ENCODE assay signal across 8 cellular contexts in the genomic region with DNA sequence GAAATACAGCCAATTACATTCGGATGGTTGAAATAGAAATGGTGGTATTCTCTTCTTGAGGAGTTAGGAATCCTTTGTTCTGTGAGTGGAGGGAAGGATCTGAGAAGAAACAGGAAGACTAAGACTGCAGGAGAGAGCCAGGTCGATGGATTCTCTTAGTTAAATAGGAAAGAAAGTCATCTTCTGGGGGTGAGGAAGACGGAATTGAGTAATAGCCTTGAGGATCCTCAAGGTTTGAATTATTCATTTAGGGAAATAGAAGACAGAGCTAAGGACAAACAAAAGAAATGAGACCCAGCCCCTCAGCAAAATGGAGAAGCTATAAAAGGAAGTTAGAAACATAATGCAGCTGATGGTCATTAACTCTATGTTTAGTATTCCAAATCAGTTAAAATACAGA. TPM values are rescaled to one million over a fixed set of nuclear protein-coding genes. Genes with fewer than 3 reads are reported as not detected.
A peak's percentile ranks its signal among the peaks of the same experiment; 100 is the strongest.
DNase-seq lines count a peak whose midpoint lies in the region; ATAC-seq and TF ChIP-seq lines count a peak whose summit lies in the region.

No MANE protein-coding gene starts in this region.

- peaks cover 7% of the 10 kb centered on the region for H3K4me1 ChIP-seq in BE2C
- H3K4me1 ChIP-seq in Loucy (ENCODE audit: insufficient read depth, low read length, poor library complexity, severe bottlenecking) = peaks cover 34% of the 10 kb centered on the region
- peaks cover 32% of the 10 kb centered on the region for H3K4me1 ChIP-seq in muscle layer of colon (ENCODE audit: insufficient read depth, low read length)

- peak overlapping the region; percentile 93 for H3K9ac ChIP-seq in Loucy (ENCODE audit: low read depth, low read length, poor library complexity, severe bottlenecking)
- H3K9ac ChIP-seq in muscle layer of colon (ENCODE audit: low read length) = peak overlapping the region; percentile 95

- H3K79me2 ChIP-seq in Loucy (ENCODE audit: insufficient read depth, low read length) = peaks cover 64% of the 10 kb centered on the region

- H2AFZ ChIP-seq in Loucy (ENCODE audit: low read length) = no peak overlapping the region

- no peaks in the 10 kb centered on the region for H3K9me2 ChIP-seq in Loucy (replicated peaks; ENCODE audit: low read depth, low read length)

- H3K27me3 ChIP-seq in BE2C = no peaks in the 10 kb centered on the region
- peaks cover 8% of the 10 kb centered on the region for H3K27me3 ChIP-seq in Loucy (ENCODE audit: insufficient read depth, low read length, poor library complexity, severe bottlenecking)
- H3K27me3 ChIP-seq in muscle layer of colon (ENCODE audit: control insufficient read depth in 1 of 2, insufficient read depth in 2 of 2, low read length in 2 of 2) = no peaks in the 10 kb centered on the region

- no peak for TF ChIP-seq CTCF in BE2C (IDR thresholded peaks at IDR 0.05; ENCODE audit: low read depth, low read length)
- TF ChIP-seq CTCF in Loucy (conservative IDR thresholded peaks at IDR 0.05; ENCODE audit: low read length) = no peak

- no peaks in the 10 kb centered on the region for H3F3A ChIP-seq in Loucy (ENCODE audit: low read depth)

- no peaks in the 10 kb centered on the region for H3K36me3 ChIP-seq in BE2C
- no peaks in the 10 kb centered on the region for H3K36me3 ChIP-seq in Loucy (ENCODE audit: insufficient read depth, low read length)
- H3K36me3 ChIP-seq in muscle layer of colon (ENCODE audit: insufficient read depth, low read length) = no peaks in the 10 kb centered on the region

- H3K9me3 ChIP-seq in BE2C = no peaks in the 10 kb centered on the region
- H3K9me3 ChIP-seq in Loucy (ENCODE audit: insufficient read depth, low read depth, low read length) = no peaks in the 10 kb centered on the region
- no peaks in the 10 kb centered on the region for H3K9me3 ChIP-seq in muscle layer of colon (ENCODE audit: low read length)

- H3K4me2 ChIP-seq in Loucy (ENCODE audit: low read depth, low read length, poor library complexity, severe bottlenecking) = peak overlapping the region; percentile 97

- H4K20me1 ChIP-seq in Loucy (ENCODE audit: insufficient read depth, low read length, poor library complexity, severe bottlenecking) = peaks cover 51% of the 10 kb centered on the region

- DNase-seq in BE2C = no peak
- peak; percentile 15 for DNase-seq in cerebellar cortex (ENCODE audit: low spot score)
- DNase-seq in ecto neural progenitor cell (ENCODE audit: low spot score) = no peak
- DNase-seq in NCI-H2107 treated with DMSO at 0.1 percent for 48 hours (lab: John Stamatoyannopoulos, UW; ENCODE audit: unreplicated experiment) = no peak
- no peak for DNase-seq in SHP77 (lab: John Stamatoyannopoulos, UW)

- H3K4me3 ChIP-seq in BE2C (ENCODE audit: low read depth, low read length) (peak overlapping the region; percentile 94), Loucy (ENCODE audit: low read length, poor library complexity, severe bottlenecking) (peak overlapping the region; percentile 88), muscle layer of colon (ENCODE audit: low read depth in 1 of 2, low read length in 2 of 2) (peak overlapping the region; percentile 67 to 100)

- peak overlapping the region; percentile 99 for H3K27ac ChIP-seq in muscle layer of colon (ENCODE audit: low read depth, low read length)

- no peak for ATAC-seq in GM18861 (IDR thresholded peaks at IDR 0.05; ENCODE audit: unreplicated experiment)

RNA-seq across cellular contexts. Expression of a gene that starts 1.8 kb away (rescaled TPM):
- polyA plus RNA-seq in BE2C (2012; ENCODE audit: insufficient read depth, insufficient read length, low read depth) = 148 TPM

RNA-seq across cellular contexts. Expression of a gene that starts 37.2 kb away (rescaled TPM):
- polyA plus RNA-seq in BE2C (2012; ENCODE audit: insufficient read depth, insufficient read length, low read depth) = 0.17 TPM

RNA-seq across cellular contexts. Expression of a gene that starts 59.7 kb away (rescaled TPM):
- 17.8 TPM for polyA plus RNA-seq in BE2C (2012; ENCODE audit: insufficient read depth, insufficient read length, low read depth)
